In the genomic region with DNA sequence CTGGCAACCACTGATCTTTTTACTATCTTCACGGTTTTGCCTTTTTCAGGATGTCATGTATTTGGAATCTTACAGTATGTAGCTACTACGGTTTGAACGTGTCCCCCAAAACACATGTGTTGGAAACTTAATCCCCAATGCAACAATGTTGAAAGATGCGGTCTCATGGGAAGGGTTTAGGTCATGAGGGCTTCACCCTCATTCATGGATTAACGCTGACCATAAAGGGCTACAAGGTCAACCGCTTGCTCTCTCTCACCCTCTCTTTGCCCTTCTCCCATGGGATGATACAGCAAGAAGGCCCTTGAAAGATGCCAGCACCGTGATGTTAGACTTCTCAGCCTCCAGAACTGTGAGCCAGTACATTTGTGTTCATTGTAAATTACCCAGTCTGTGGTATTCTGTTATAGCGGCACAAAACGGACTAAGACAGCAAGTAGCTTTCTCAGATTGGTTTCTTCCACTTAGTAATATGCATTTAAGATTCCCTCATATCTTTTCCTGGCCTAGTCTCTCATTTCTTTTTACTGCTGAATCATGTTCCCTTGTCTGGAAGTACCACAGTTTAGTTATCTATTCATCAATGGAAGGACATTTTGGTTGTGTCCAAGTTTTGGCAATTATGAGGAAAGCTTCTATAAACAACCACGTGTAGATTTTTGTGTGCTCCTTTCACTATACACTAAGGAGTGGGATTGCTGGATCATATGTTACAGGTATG, we compare ENCODE assay signal across 15 cellular contexts. TPM values are rescaled to one million over a fixed set of nuclear protein-coding genes. Genes with fewer than 3 reads are reported as not detected.
DNase-seq lines count a peak whose midpoint lies in the region; ATAC-seq and TF ChIP-seq lines count a peak whose summit lies in the region.
"Had no signal": no experiment of that assay in that cellular context is flagged by ENCODE, and none has a peak within 500 bp of the region (broad histone marks: within the 10 kb centered on the region; RNA-seq: fewer than 3 reads in every experiment).

No MANE protein-coding gene starts in this region.

- POLR2A ChIA-PET in naive thymus-derived CD4-positive, alpha-beta T cell (lab: Charles Lee): interaction anchor here (0.6 to 3.0 kb wide), 2 partner anchors 11 to 13 kb away, joined by 3 to 11 read pairs; no protein-coding TSS in a partner anchor
- POLR2A ChIA-PET in PC-9 (lab: Charles Lee; ENCODE audit: unreplicated experiment): interaction anchor here (0.7 kb wide), 1 partner anchor 128 kb away, joined by 6 read pairs; no protein-coding TSS in a partner anchor

- H3K36me3 Mint-ChIP-seq in T-helper 17 cell (ENCODE audit: low read depth): no peaks in the 10 kb centered on the region
- H3K36me3 Mint-ChIP-seq in naive thymus-derived CD4-positive, alpha-beta T cell: no peaks in the 10 kb centered on the region
- H3K36me3 Mint-ChIP-seq in stimulated activated naive B cell treated with anti-CD40 and anti-IgM and Interleukin-4, amounts not matched to agents 10 μg/mL and 1 μg/mL and 100 μg/mL, for 72 hours: no peaks in the 10 kb centered on the region

- H3K9me3 ChIP-seq in KOPT-K1 (ENCODE audit: insufficient read depth, low read length, poor library complexity, severe bottlenecking): no peaks in the 10 kb centered on the region
- no peaks in the 10 kb centered on the region for H3K9me3 ChIP-seq in T-helper 17 cell (ENCODE audit: control insufficient read depth, low read length, poor library complexity, severe bottlenecking)
- H3K9me3 ChIP-seq in naive thymus-derived CD4-positive, alpha-beta T cell (ENCODE audit: control insufficient read depth in 2 of 3, low read length in 3 of 3): no peaks in the 10 kb centered on the region
- H3K9me3 ChIP-seq in Peyer's patch: no peaks in the 10 kb centered on the region
- no peaks in the 10 kb centered on the region for H3K9me3 ChIP-seq in PC-9 (ENCODE audit: insufficient read depth, low read depth)

- BruUV-seq in PC-9 (replicated peaks; lab: Mats Ljungman, UMichigan): no TSS peak

- no peaks in the 10 kb centered on the region for H3K79me2 ChIP-seq in PC-9 (ENCODE audit: low read depth)

- H3K4me3 ChIP-seq in naive thymus-derived CD4-positive, alpha-beta T cell (ENCODE audit: low read length): no peak overlapping the region
- H3K4me3 ChIP-seq in Peyer's patch (no peak overlapping the region), PC-9 (no peak overlapping the region)

- H3K4me3 Mint-ChIP-seq in T-helper 17 cell: no peak overlapping the region
- peak overlapping the region in 3 of 10 donors; percentile 2 to 73 (median 26) for H3K4me3 Mint-ChIP-seq in naive thymus-derived CD4-positive, alpha-beta T cell
- no peak overlapping the region for H3K4me3 Mint-ChIP-seq in stimulated activated naive B cell treated with anti-CD40 and anti-IgM and Interleukin-4, amounts not matched to agents 10 μg/mL and 1 μg/mL and 100 μg/mL, for 72 hours

- H3K27me3 ChIP-seq in naive thymus-derived CD4-positive, alpha-beta T cell (ENCODE audit: control insufficient read depth in 2 of 2, insufficient read depth in 2 of 2, low read length in 2 of 2): no peaks in the 10 kb centered on the region
- H3K27me3 ChIP-seq in Peyer's patch: no peaks in the 10 kb centered on the region
- peaks cover 10% of the 10 kb centered on the region; the same call in 1 of the 2 replicates for H3K27me3 ChIP-seq in PC-9 (ENCODE audit: insufficient read depth, low read depth)

- no peaks in the 10 kb centered on the region for H3F3A ChIP-seq in PC-9 (ENCODE audit: insufficient read depth, low read depth)

- no peak overlapping the region for H3K4me2 ChIP-seq in PC-9

- H3K36me3 ChIP-seq in KOPT-K1 (ENCODE audit: insufficient read depth, low read length): no peaks in the 10 kb centered on the region
- H3K36me3 ChIP-seq in naive thymus-derived CD4-positive, alpha-beta T cell (ENCODE audit: control insufficient read depth in 2 of 3, insufficient read depth in 3 of 3, low read length in 3 of 3): no peaks in the 10 kb centered on the region
- no peaks in the 10 kb centered on the region for H3K36me3 ChIP-seq in Peyer's patch
- no peaks in the 10 kb centered on the region for H3K36me3 ChIP-seq in PC-9 (ENCODE audit: low read depth)

- ATAC-seq in T-helper 17 cell: no peak
- no peak for ATAC-seq in naive thymus-derived CD4-positive, alpha-beta T cell
- no peak for ATAC-seq in stimulated activated naive B cell treated with anti-CD40 and anti-IgM and Interleukin-4, amounts not matched to agents 10 μg/mL and 1 μg/mL and 100 μg/mL, for 72 hours (replicated peaks)
- no peak for ATAC-seq in GM18505 (IDR thresholded peaks at IDR 0.05; ENCODE audit: unreplicated experiment)
- ATAC-seq: Right ventricle myocardium inferior, SK-N-SH treated with all-trans-retinoic acid at 6 μM for 48 hours had no signal

- TF ChIP-seq POLR2A in Peyer's patch (IDR thresholded peaks at IDR 0.05): no peak
- no peak for TF ChIP-seq POLR2A in GM18505 (IDR thresholded peaks at IDR 0.05; ENCODE audit: borderline replicate concordance, extremely low read depth, insufficient read depth, insufficient read length)

- H2AFZ ChIP-seq in PC-9: no peak overlapping the region

- TF ChIP-seq CTCF in Peyer's patch (IDR thresholded peaks at IDR 0.05) (no peak), PC-9 (conservative IDR thresholded peaks at IDR 0.05) (no peak)

- H3K4me1 Mint-ChIP-seq in T-helper 17 cell: peaks cover 36% of the 10 kb centered on the region
- H3K4me1 Mint-ChIP-seq in naive thymus-derived CD4-positive, alpha-beta T cell: peaks cover 26 to 78% (median 36%) of the 10 kb centered on the region in 7 donors
- peaks cover 16 to 45% of the 10 kb centered on the region in 2 donors for H3K4me1 Mint-ChIP-seq in stimulated activated naive B cell treated with anti-CD40 and anti-IgM and Interleukin-4, amounts not matched to agents 10 μg/mL and 1 μg/mL and 100 μg/mL, for 72 hours

- no peaks in the 10 kb centered on the region for H3K9me3 Mint-ChIP-seq in naive thymus-derived CD4-positive, alpha-beta T cell
- no peaks in the 10 kb centered on the region for H3K9me3 Mint-ChIP-seq in stimulated activated naive B cell treated with anti-CD40 and anti-IgM and Interleukin-4, amounts not matched to agents 10 μg/mL and 1 μg/mL and 100 μg/mL, for 72 hours

- DNase-seq in T-helper 17 cell (no peak), Peyer's patch (no peak), PC-9 (no peak), NCI-H187 treated with DMSO at 0.1 percent for 48 hours (lab: John Stamatoyannopoulos, UW) (no peak)
- no peak for DNase-seq in naive thymus-derived CD4-positive, alpha-beta T cell
- no peak for DNase-seq in stimulated activated naive B cell treated with anti-CD40 and anti-IgM and Interleukin-4, amounts not matched to agents 10 μg/mL and 1 μg/mL and 100 μg/mL, for 72 hours
- DNase-seq: DMS153, EL, NCI-H1048, NCI-H2107 had no signal

- no peaks in the 10 kb centered on the region for H3K27me3 Mint-ChIP-seq in T-helper 17 cell
- peaks cover 0 to 42% (median 0%) of the 10 kb centered on the region in 5 donors for H3K27me3 Mint-ChIP-seq in naive thymus-derived CD4-positive, alpha-beta T cell
- H3K27me3 Mint-ChIP-seq in stimulated activated naive B cell treated with anti-CD40 and anti-IgM and Interleukin-4, amounts not matched to agents 10 μg/mL and 1 μg/mL and 100 μg/mL, for 72 hours: peaks cover 39% of the 10 kb centered on the region in 2 donors

- H3K4me1 ChIP-seq in naive thymus-derived CD4-positive, alpha-beta T cell (ENCODE audit: control insufficient read depth in 2 of 2, insufficient read depth in 2 of 2, low read length in 2 of 2): peaks cover 0 to 34% of the 10 kb centered on the region in 2 donors
- H3K4me1 ChIP-seq in Peyer's patch (peaks cover 0 to 20% (median 0%) of the 10 kb centered on the region in 4 donors), PC-9 (replicated peaks; ENCODE audit: insufficient read depth) (no peaks in the 10 kb centered on the region)

- H3K27ac ChIP-seq in KOPT-K1 (ENCODE audit: low read depth, low read length, poor library complexity, severe bottlenecking) (peak overlapping the region; percentile 19), Peyer's patch (no peak overlapping the region), PC-9 (no peak overlapping the region)
- H3K27ac ChIP-seq in naive thymus-derived CD4-positive, alpha-beta T cell (ENCODE audit: low read depth, low read length): no peak overlapping the region

- CTCF ChIA-PET in naive thymus-derived CD4-positive, alpha-beta T cell (lab: Charles Lee): interaction anchor here (0.7 to 1.0 kb wide), 4 partner anchors 17 to 211 kb away, joined by 3 to 8 read pairs (median 4); no protein-coding TSS in a partner anchor
- CTCF ChIA-PET in PC-9 (lab: Charles Lee): interaction anchor here (0.6 kb wide), 3 partner anchors 7 to 33 kb away, joined by 3 to 9 read pairs (median 4); no protein-coding TSS in a partner anchor

- no peaks in the 10 kb centered on the region for H4K20me1 ChIP-seq in PC-9 (ENCODE audit: insufficient read depth)

- no peaks in the 10 kb centered on the region for H3K9me2 ChIP-seq in PC-9 (ENCODE audit: insufficient read depth)

- intact Hi-C loops in naive thymus-derived CD4-positive, alpha-beta T cell (cut with micrococcal nuclease): no loop called here
- intact Hi-C loops in PC-9 (cut with micrococcal nuclease; ENCODE audit: unreplicated experiment): no loop called here

- peak overlapping the region; percentile 94 for H3K27ac Mint-ChIP-seq in T-helper 17 cell
- H3K27ac Mint-ChIP-seq in naive thymus-derived CD4-positive, alpha-beta T cell: peak overlapping the region in 5 of 9 donors; percentile 14 to 84 (median 58)
- peak overlapping the region; percentile 39 for H3K27ac Mint-ChIP-seq in stimulated activated naive B cell treated with anti-CD40 and anti-IgM and Interleukin-4, amounts not matched to agents 10 μg/mL and 1 μg/mL and 100 μg/mL, for 72 hours

RNA-seq across cellular contexts. Expression of gene CRYGN, which starts 3.0 kb away (rescaled TPM):
- under 1 TPM in 1 of 2 donors, not detected in 1; 0.99 TPM for total RNA-seq in T-helper 17 cell
- total RNA-seq in naive thymus-derived CD4-positive, alpha-beta T cell: 1 to 10 TPM in 1 of 5 experiments, under 1 TPM in 2, not detected in 2; 0.46 to 1.1 (median 0.61) TPM
- polyA plus RNA-seq in naive thymus-derived CD4-positive, alpha-beta T cell: under 1 TPM; 0.33 to 0.48 TPM
- not detected for total RNA-seq in Peyer's patch
- total RNA-seq in PC-9 (2021): 1.0 and 1.2 TPM in 2 replicates
- total RNA-seq: HT1080, Right ventricle myocardium inferior had no signal

RNA-seq across cellular contexts. Expression of gene WDR86, which starts 33.1 kb away (rescaled TPM):
- 10 to 100 TPM in 1 of 2 donors, 1 to 10 TPM in 1; 9.7 to 24.4 TPM for total RNA-seq in T-helper 17 cell
- total RNA-seq in naive thymus-derived CD4-positive, alpha-beta T cell: 1 to 10 TPM in 2 of 5 experiments, not detected in 3; 1.6 to 9.7 TPM
- polyA plus RNA-seq in naive thymus-derived CD4-positive, alpha-beta T cell: 1 to 10 TPM in 1 of 2 donors, under 1 TPM in 1; 0.24 to 3.1 TPM
- total RNA-seq in Peyer's patch: 10 to 100 TPM in 1 of 4 donors, 1 to 10 TPM in 2, not detected in 1; 5.9 to 13.2 (median 6.6) TPM
- 7.7 and 12.4 TPM in 2 replicates for total RNA-seq in PC-9 (2021)
- total RNA-seq: HT1080 had no signal

Comparison
In these comparisons a context has a peak if more than half of its experiments do, and no peak if none do; other contexts are left out.
1. H3K27ac Mint-ChIP-seq: peak in every context shown above with its lines; median percentile 94 in T-helper 17 cell; 58 in naive thymus-derived CD4-positive, alpha-beta T cell; 39 in stimulated activated naive B cell treated with anti-CD40 and anti-IgM and Interleukin-4, amounts not matched to agents 10 μg/mL and 1 μg/mL and 100 μg/mL, for 72 hours.